Comparison of ENCODE assay signal across 8 cellular contexts in genomic region chr2:231711677-231712461, GRCh38. TPM values are rescaled to one million over a fixed set of nuclear protein-coding genes. Genes with fewer than 3 reads are reported as not detected.
DNase-seq lines count a peak whose midpoint lies in the region; ATAC-seq and TF ChIP-seq lines count a peak whose summit lies in the region.

No MANE protein-coding gene starts in this region.

- peak overlapping the region; percentile 90 to 100 (median 97) for H3K27ac Mint-ChIP-seq in CD4-positive, alpha-beta memory T cell

- DNase-seq in CD4-positive, alpha-beta memory T cell = peak in 4 of 5 donors; percentile 13 to 26 (median 22)
- DNase-seq in Peyer's patch (no peak), osteoblast (ENCODE audit: insufficient read length, low spot score, missing footprints) (no peak), medulla oblongata (ENCODE audit: extremely low spot score) (no peak), GOT3 (lab: John Stamatoyannopoulos, UW) (no peak)

- H3K4me3 ChIP-seq in CD4-positive, alpha-beta memory T cell (ENCODE audit: low read length in 2 of 2) = peak overlapping the region; percentile 50 to 99
- H3K4me3 ChIP-seq in Peyer's patch (peak overlapping the region; percentile 93 to 99 (median 98)), endocrine pancreas (ENCODE audit: control insufficient read depth, insufficient read depth, low read length) (peak overlapping the region; percentile 64), osteoblast (ENCODE audit: insufficient read depth, low read length) (peak overlapping the region; percentile 95)

- intact Hi-C loops in CD4-positive, alpha-beta memory T cell (cut with micrococcal nuclease) = no loop called here

- peak overlapping the region; percentile 81 for H3K9ac ChIP-seq in endocrine pancreas (ENCODE audit: control insufficient read depth, insufficient read depth, low read length)

- POLR2A ChIA-PET in CD4-positive, alpha-beta memory T cell (lab: Charles Lee; ENCODE audit: partially characterized antibody) = interaction anchor here (0.6 to 7.2 kb wide), 11 partner anchors 8 to 247 kb away, joined by 3 to 136 read pairs (median 8); partner anchors contain the start of gene NCL

- H3K27me3 ChIP-seq in CD4-positive, alpha-beta memory T cell (ENCODE audit: insufficient read depth, low read length) = no peaks in the 10 kb centered on the region
- no peaks in the 10 kb centered on the region for H3K27me3 ChIP-seq in Peyer's patch
- H3K27me3 ChIP-seq in endocrine pancreas (ENCODE audit: control insufficient read depth, insufficient read depth, low read length) = no peaks in the 10 kb centered on the region
- no peaks in the 10 kb centered on the region for H3K27me3 ChIP-seq in osteoblast (ENCODE audit: insufficient read depth, low read length)

- peaks cover 0 to 5% of the 10 kb centered on the region in 2 donors for H3K27me3 Mint-ChIP-seq in CD4-positive, alpha-beta memory T cell

- H2AFZ ChIP-seq in osteoblast (ENCODE audit: low read length) = no peak overlapping the region

- H3K36me3 ChIP-seq in CD4-positive, alpha-beta memory T cell (ENCODE audit: insufficient read depth, low read length) = peaks cover 12% of the 10 kb centered on the region
- H3K36me3 ChIP-seq in Peyer's patch = peaks cover 0 to 19% (median 0%) of the 10 kb centered on the region in 3 donors
- no peaks in the 10 kb centered on the region for H3K36me3 ChIP-seq in endocrine pancreas (ENCODE audit: control insufficient read depth, insufficient read depth, low read length)
- H3K36me3 ChIP-seq in osteoblast (ENCODE audit: insufficient read depth, low read length) = peaks cover 18% of the 10 kb centered on the region

- H3K9me3 ChIP-seq in CD4-positive, alpha-beta memory T cell (ENCODE audit: control insufficient read depth in 1 of 2, low read length in 2 of 2) = no peaks in the 10 kb centered on the region
- no peaks in the 10 kb centered on the region for H3K9me3 ChIP-seq in Peyer's patch
- H3K9me3 ChIP-seq in endocrine pancreas (ENCODE audit: control insufficient read depth, low read length) = no peaks in the 10 kb centered on the region
- no peaks in the 10 kb centered on the region for H3K9me3 ChIP-seq in osteoblast (ENCODE audit: low read depth, low read length)

- H3K27ac ChIP-seq in CD4-positive, alpha-beta memory T cell (ENCODE audit: low read depth, low read length) = peak overlapping the region; percentile 98
- H3K27ac ChIP-seq in Peyer's patch (peak overlapping the region; percentile 98 to 100 (median 100)), osteoblast (ENCODE audit: low read depth, low read length) (peak overlapping the region; percentile 61)

- H3K4me2 ChIP-seq in osteoblast (ENCODE audit: insufficient read depth, low read length) = peak overlapping the region; percentile 81

- TF ChIP-seq POLR2A in Peyer's patch (IDR thresholded peaks at IDR 0.05) (no peak), GM18505 (IDR thresholded peaks at IDR 0.05; ENCODE audit: borderline replicate concordance, extremely low read depth, insufficient read depth, insufficient read length) (no peak)

- H3K9me3 Mint-ChIP-seq in CD4-positive, alpha-beta memory T cell = peaks cover 0 to 21% (median 0%) of the 10 kb centered on the region in 8 donors

- peak overlapping the region; percentile 74 to 99 (median 90) for H3K4me3 Mint-ChIP-seq in CD4-positive, alpha-beta memory T cell

- CTCF ChIA-PET in CD4-positive, alpha-beta memory T cell (lab: Charles Lee; ENCODE audit: partially characterized antibody) = interaction anchor here (0.8 to 11.7 kb wide), 5 partner anchors 15 to 194 kb away, joined by 3 to 742 read pairs (median 86); no protein-coding TSS in a partner anchor

- ATAC-seq in GM19328 (IDR thresholded peaks at IDR 0.05; ENCODE audit: unreplicated experiment) (no peak), GM18505 (IDR thresholded peaks at IDR 0.05; ENCODE audit: unreplicated experiment) (no peak)

- H3K4me1 Mint-ChIP-seq in CD4-positive, alpha-beta memory T cell = peaks cover 24 to 62% (median 34%) of the 10 kb centered on the region in 4 donors

- H3K36me3 Mint-ChIP-seq in CD4-positive, alpha-beta memory T cell = peaks cover 25 to 47% of the 10 kb centered on the region in 2 donors

- TF ChIP-seq CTCF in Peyer's patch (IDR thresholded peaks at IDR 0.05) (no peak), osteoblast (IDR thresholded peaks at IDR 0.05; ENCODE audit: extremely low read depth, low read depth, low read length) (no peak)

- H3K79me2 ChIP-seq in osteoblast (ENCODE audit: insufficient read depth, low read length) = peaks cover 46% of the 10 kb centered on the region

- peaks cover 37% of the 10 kb centered on the region for H4K20me1 ChIP-seq in osteoblast (ENCODE audit: insufficient read depth, low read length)

- H3K4me1 ChIP-seq in CD4-positive, alpha-beta memory T cell (ENCODE audit: insufficient read depth, low read length) = peaks cover 45% of the 10 kb centered on the region
- H3K4me1 ChIP-seq in Peyer's patch = peaks cover 3 to 27% (median 17%) of the 10 kb centered on the region in 4 donors
- no peaks in the 10 kb centered on the region for H3K4me1 ChIP-seq in endocrine pancreas (ENCODE audit: control insufficient read depth, insufficient read depth, low read length)
- peaks cover 40% of the 10 kb centered on the region for H3K4me1 ChIP-seq in osteoblast (ENCODE audit: insufficient read depth, low read length)

RNA-seq across cellular contexts. Expression of gene PTMA, which starts 3.5 kb away (rescaled TPM):
- 1,000 to 10,000 TPM in 1 of 2 experiments, 100 to 1,000 TPM in 1; 974 to 1,069 TPM for total RNA-seq in CD4-positive, alpha-beta memory T cell
- 1,000 to 10,000 TPM; 1,347 to 1,836 TPM for polyA plus RNA-seq in CD4-positive, alpha-beta memory T cell
- total RNA-seq in Peyer's patch (1,000 to 10,000 TPM in 1 of 4 donors, 100 to 1,000 TPM in 3; 316 to 1,049 (median 353) TPM), osteoblast (459 and 545 TPM in 2 replicates)

Comparison
In these comparisons a context has a peak if more than half of its experiments do, and no peak if none do; other contexts are left out.
1. DNase-seq: peak in CD4-positive, alpha-beta memory T cell (4 of 5); none in Peyer's patch (0 of 3), osteoblast (single experiment), medulla oblongata (single experiment) and GOT3 (single experiment).
2. Peak in every context shown above with its lines, with median percentiles within 50 percentile points of each other: H3K27ac ChIP-seq and H3K4me3 ChIP-seq.